Comparison of ENCODE assay signal across 8 cellular contexts in the genomic region with DNA sequence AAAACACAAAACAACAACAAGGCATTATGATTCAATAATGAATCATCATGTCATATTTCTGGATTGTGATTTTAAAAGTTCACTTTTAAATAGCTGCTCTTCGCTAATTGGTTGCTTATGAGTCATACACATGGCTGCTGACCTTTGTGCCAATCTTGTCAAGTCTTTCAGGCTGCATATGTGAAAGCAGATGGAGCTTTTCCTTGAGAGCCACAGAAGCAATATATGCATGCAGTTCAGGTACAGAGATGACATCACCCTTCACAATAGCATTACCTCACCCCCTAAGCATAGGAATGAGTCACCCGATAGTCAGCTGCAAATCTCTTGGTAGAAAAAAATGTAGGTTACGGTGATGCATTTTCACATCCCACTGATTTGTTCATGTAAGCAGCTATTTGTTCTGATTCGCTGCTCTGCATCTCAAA. TPM values are rescaled to one million over a fixed set of nuclear protein-coding genes. Genes with fewer than 3 reads are reported as not detected.
A peak's percentile ranks its signal among the peaks of the same experiment; 100 is the strongest.
DNase-seq lines count a peak whose midpoint lies in the region; ATAC-seq and TF ChIP-seq lines count a peak whose summit lies in the region.

No MANE protein-coding gene starts in this region.

- ATAC-seq in GM19351 (IDR thresholded peaks at IDR 0.05; ENCODE audit: unreplicated experiment) (peak; percentile 99), HG03354 (IDR thresholded peaks at IDR 0.05; ENCODE audit: poor library complexity, severe bottlenecking, unreplicated experiment) (peak; percentile 99)
- ATAC-seq in activated T-cell treated with anti-CD3 and anti-CD28 coated beads, Interleukin-2, amount 50 U/mL, for 4 hours = peak; percentile 100

- DNase-seq in COLO829 (ENCODE audit: low spot score) (peak; percentile 82), NCI-H82 (lab: John Stamatoyannopoulos, UW) (peak; percentile 93), fibroblast of pulmonary artery (ENCODE audit: low read depth) (peak; percentile 98), occipital lobe (lab: John Stamatoyannopoulos, UW) (peak; percentile 39), posterior vena cava (ENCODE audit: low spot score) (no peak)
- peak; percentile 31 for DNase-seq in activated T-cell treated with anti-CD3 and anti-CD28 coated beads, Interleukin-2, amount 50 U/mL, for 4 hours

- no peak overlapping the region for H3K4me3 Mint-ChIP-seq in activated T-cell treated with anti-CD3 and anti-CD28 coated beads, Interleukin-2, amount 50 U/mL, for 4 hours

- peaks cover 3% of the 10 kb centered on the region for H3K36me3 Mint-ChIP-seq in activated T-cell treated with anti-CD3 and anti-CD28 coated beads, Interleukin-2, amount 50 U/mL, for 4 hours (ENCODE audit: insufficient read depth)

- no peak for TF ChIP-seq CTCF in fibroblast of pulmonary artery (IDR thresholded peaks at IDR 0.05; ENCODE audit: low read length, missing control alignments)

- H3K27me3 Mint-ChIP-seq in activated T-cell treated with anti-CD3 and anti-CD28 coated beads, Interleukin-2, amount 50 U/mL, for 4 hours (ENCODE audit: low read depth) = no peaks in the 10 kb centered on the region

- H3K9me3 Mint-ChIP-seq in activated T-cell treated with anti-CD3 and anti-CD28 coated beads, Interleukin-2, amount 50 U/mL, for 4 hours = no peaks in the 10 kb centered on the region

- H3K4me3 ChIP-seq in fibroblast of pulmonary artery (replicated peaks; ENCODE audit: low read depth, low read length) = no peak overlapping the region

- H3K4me1 Mint-ChIP-seq in activated T-cell treated with anti-CD3 and anti-CD28 coated beads, Interleukin-2, amount 50 U/mL, for 4 hours (ENCODE audit: low read depth) = peaks cover 47% of the 10 kb centered on the region

- intact Hi-C loops in posterior vena cava (cut with DNase I) = no loop called here

RNA-seq across cellular contexts. Expression of a gene that starts 27.2 kb away (rescaled TPM):
- 10 to 100 TPM in 2 of 3 donors, 1 to 10 TPM in 1; 8.8 to 14.4 (median 14.3) TPM for total RNA-seq in activated T-cell treated with anti-CD3 and anti-CD28 coated beads, Interleukin-2, amount 50 U/mL, for 4 hours
- total RNA-seq in occipital lobe (32.3 TPM), posterior vena cava (10 to 100 TPM; 18.4 to 23.7 TPM)
